Comparison of ENCODE assay signal across 2 cellular contexts in genomic region chr3:197292083-197293042, GRCh38.
TF ChIP-seq lines count a peak whose summit lies in the region.

No MANE protein-coding gene starts in this region.

TF ChIP-seq in SK-N-SH treated with all-trans-retinoic acid at 6 μM for 48 hours, 23 proteins besides CTCF, POLR2A, EP300 and RAD21 (continued from another document):
- no peak for TF ChIP-seq POU6F1 (CRISPR knock-in tag; IDR thresholded peaks at IDR 0.05; ENCODE audit: borderline replicate concordance, low read depth)

TF ChIP-seq in SK-N-SH, 30 proteins besides CTCF, POLR2A, EP300 and RAD21 (continued from another document):
- no peak for TF ChIP-seq RXRA (IDR thresholded peaks at IDR 0.05; ENCODE audit: borderline replicate concordance, low read depth)
- no peak for TF ChIP-seq MAX (IDR thresholded peaks at IDR 0.05; ENCODE audit: low read depth)
